ENCODE assay signal across 22 cellular contexts in genomic region chr1:42085596-42085995, GRCh38.
DNase-seq lines count a peak whose midpoint lies in the region; ATAC-seq, FAIRE-seq and TF ChIP-seq lines count a peak whose summit lies in the region.
"Had no signal": no experiment of that assay in that cellular context is flagged by ENCODE, and none has a peak within 500 bp of the region (broad histone marks: within the 10 kb centered on the region; RNA-seq: fewer than 3 reads in every experiment).

No MANE protein-coding gene starts in this region.

- TF ChIP-seq CTCF in bronchial epithelial cell (IDR thresholded peaks at IDR 0.05; ENCODE audit: insufficient read depth, low read length, severe bottlenecking) (no peak), keratinocyte (optimal IDR thresholded peaks at IDR 0.05 in 1 of 3, IDR thresholded peaks at IDR 0.05 in 1 of 3, conservative IDR thresholded peaks at IDR 0.05 in 1 of 3; ENCODE audit: extremely low read depth in 1 of 3, insufficient read depth in 2 of 3, low read length in 3 of 3) (no peak)

- FAIRE-seq in bronchial epithelial cell (lab: Jason Lieb, UNC) (no peak), keratinocyte (lab: Jason Lieb, UNC) (peak; percentile 26)
- FAIRE-seq: frontal cortex, TTC549 had no signal

- dilution Hi-C loops in keratinocyte (cut with MboI; ENCODE audit: extremely low pct_ligation_motif_present, low sequenced_read_pairs): no loop called here

- no peak overlapping the region for H3K9ac ChIP-seq in keratinocyte (ENCODE audit: control insufficient read depth, extremely low read depth, insufficient read depth, low read length)

- H3K4me2 ChIP-seq in keratinocyte (ENCODE audit: control insufficient read depth, extremely low read depth, insufficient read depth, low read depth, low read length): no peak overlapping the region

- no peaks in the 10 kb centered on the region for H3K9me3 ChIP-seq in keratinocyte (ENCODE audit: control insufficient read depth, low read depth, low read length)

- DNase-seq in A172 (ENCODE audit: low spot score) (peak; percentile 2), H7 (peak; percentile 17), bronchial epithelial cell (ENCODE audit: low read depth) (peak; percentile 8), keratinocyte (ENCODE audit: low read depth, low spot score) (no peak), RKO (ENCODE audit: low spot score) (no peak), NCI-H146 treated with DMSO at 0.1 percent for 48 hours (lab: John Stamatoyannopoulos, UW; ENCODE audit: unreplicated experiment) (no peak), islet precursor cell (no peak)
- DNase-seq: activated CD4-positive, alpha-beta T cell treated with anti-CD3 and anti-CD28 coated beads, Interleukin-2, amount 50 U/mL, for 48 hours; activated naive CD8-positive, alpha-beta T cell treated with anti-CD3 and anti-CD28 coated beads for 36 hours; activated T-cell treated with anti-CD3 and anti-CD28 coated beads, Interleukin-2, amount 50 U/mL, for 72 hours; COR-L47; KG1; naive thymus-derived CD8-positive, alpha-beta T cell; NCI-H1436 treated with DMSO at 0.1 percent for 48 hours; NCI-H524 treated with DMSO at 0.1 percent for 48 hours; psoas muscle; stomach had no signal

- H3K27me3 ChIP-seq in H7 (ENCODE audit: control insufficient read depth, insufficient read depth, low read length) (no peaks in the 10 kb centered on the region), bronchial epithelial cell (ENCODE audit: control insufficient read depth, insufficient read depth, low read length) (peaks cover 2% of the 10 kb centered on the region), keratinocyte (ENCODE audit: control insufficient read depth, extremely low read depth, insufficient read depth, low read length) (peaks cover 12% of the 10 kb centered on the region)
- H3K27me3 ChIP-seq: stomach had no signal

- no peaks in the 10 kb centered on the region for H3K79me2 ChIP-seq in keratinocyte (ENCODE audit: control insufficient read depth, insufficient read depth, low read length)

- ATAC-seq in GM21423 (IDR thresholded peaks at IDR 0.05; ENCODE audit: unreplicated experiment): no peak
- ATAC-seq: activated T-cell treated with anti-CD3 and anti-CD28 coated beads, Interleukin-2, amount 50 U/mL, for 72 hours; naive thymus-derived CD8-positive, alpha-beta T cell; psoas muscle had no signal

- no peaks in the 10 kb centered on the region for H3K9me1 ChIP-seq in keratinocyte (ENCODE audit: control insufficient read depth, extremely low read depth, insufficient read depth, low read length)

- no peaks in the 10 kb centered on the region for H3K4me1 ChIP-seq in keratinocyte (ENCODE audit: control insufficient read depth, extremely low read depth, insufficient read depth, low read length)
- H3K4me1 ChIP-seq: psoas muscle had no signal

- H3K4me3 ChIP-seq in H7 (ENCODE audit: insufficient read depth, low read depth, low read length): no peak overlapping the region
- no peak overlapping the region for H3K4me3 ChIP-seq in bronchial epithelial cell (ENCODE audit: low read depth, low read length)
- H3K4me3 ChIP-seq in keratinocyte (ENCODE audit: control insufficient read depth in 2 of 3, extremely low read depth in 1 of 3, insufficient read depth in 2 of 3, low read depth in 1 of 3, low read length in 3 of 3): no peak overlapping the region
- H3K4me3 ChIP-seq: lung, psoas muscle, SK-N-MC, stomach had no signal

- H4K20me1 ChIP-seq in keratinocyte (ENCODE audit: control insufficient read depth, extremely low read depth, insufficient read depth, low read length): no peaks in the 10 kb centered on the region

- no peak overlapping the region for H3K27ac ChIP-seq in keratinocyte (ENCODE audit: control insufficient read depth, insufficient read depth, low read length)
- H3K27ac ChIP-seq: psoas muscle, SK-N-MC, stomach had no signal

- no peaks in the 10 kb centered on the region for H3K36me3 ChIP-seq in H7 (replicated peaks; ENCODE audit: control insufficient read depth, insufficient read depth, low read length)
- no peaks in the 10 kb centered on the region for H3K36me3 ChIP-seq in bronchial epithelial cell (ENCODE audit: control insufficient read depth, insufficient read depth, low read length)
- no peaks in the 10 kb centered on the region for H3K36me3 ChIP-seq in keratinocyte (ENCODE audit: control insufficient read depth in 2 of 2, extremely low read depth in 1 of 2, insufficient read depth in 2 of 2, low read length in 2 of 2)
- H3K36me3 ChIP-seq: stomach had no signal

- no peak overlapping the region for H2AFZ ChIP-seq in keratinocyte (ENCODE audit: control insufficient read depth, low read length)

Comparison
In these comparisons a context has a peak if more than half of its experiments do, and no peak if none do; other contexts are left out.
1. DNase-seq: peak in A172 (single experiment), H7 (single experiment) and bronchial epithelial cell (single experiment); none in keratinocyte (single experiment), RKO (single experiment), NCI-H146 treated with DMSO at 0.1 percent for 48 hours (single experiment) and islet precursor cell (single experiment).